Comparison of ENCODE assay signal across 1 cellular context in genomic region chr7:98360221-98361124, GRCh38.
TF ChIP-seq lines count a peak whose summit lies in the region.

No MANE protein-coding gene starts in this region.

TF ChIP-seq in HepG2, 621 proteins besides CTCF, POLR2A, EP300 and RAD21 (continues in another document):
- TF ChIP-seq ZNF549 (CRISPR knock-in tag; IDR thresholded peaks at IDR 0.05): no peak
- TF ChIP-seq TFE3 (CRISPR knock-in tag; IDR thresholded peaks at IDR 0.05): no peak
- TF ChIP-seq GABPB1 (CRISPR knock-in tag; IDR thresholded peaks at IDR 0.05): no peak
- TF ChIP-seq ELF1 (CRISPR knock-in tag; IDR thresholded peaks at IDR 0.05): no peak
- TF ChIP-seq NCOR1 (IDR thresholded peaks at IDR 0.05; ENCODE audit: borderline replicate concordance, low read length): no peak
- TF ChIP-seq ZSCAN29 (CRISPR knock-in tag; conservative IDR thresholded peaks at IDR 0.05): 0 out of 2 replicates have a peak, but pooled peaks have one; percentile 56
- no peak for TF ChIP-seq SRF (IDR thresholded peaks at IDR 0.05; ENCODE audit: low read depth, low read length)
- no peak for TF ChIP-seq ZNF800 (CRISPR knock-in tag; IDR thresholded peaks at IDR 0.05)
- TF ChIP-seq POLR2AphosphoS5 (IDR thresholded peaks at IDR 0.05; ENCODE audit: low read depth, low read length): no peak
- no peak for TF ChIP-seq ZNF580 (CRISPR knock-in tag; IDR thresholded peaks at IDR 0.05; ENCODE audit: borderline replicate concordance, low read depth)
- TF ChIP-seq ZNF572 (CRISPR knock-in tag; IDR thresholded peaks at IDR 0.05): no peak
- TF ChIP-seq FOXP4 (CRISPR knock-in tag; IDR thresholded peaks at IDR 0.05): 0 out of 2 replicates have a peak, but pooled peaks have one; percentile 10
- no peak for TF ChIP-seq ATF7-NPFF (CRISPR knock-in tag; IDR thresholded peaks at IDR 0.05; ENCODE audit: low read depth)
- no peak for TF ChIP-seq LRRFIP1 (CRISPR knock-in tag; conservative IDR thresholded peaks at IDR 0.05)
- TF ChIP-seq ZKSCAN5 (CRISPR knock-in tag; IDR thresholded peaks at IDR 0.05): no peak
- no peak for TF ChIP-seq MTA1 (CRISPR knock-in tag; IDR thresholded peaks at IDR 0.05; ENCODE audit: borderline replicate concordance)
- TF ChIP-seq ZNF790 (CRISPR knock-in tag; IDR thresholded peaks at IDR 0.05; ENCODE audit: borderline replicate concordance): no peak
- TF ChIP-seq ZBTB2 (CRISPR knock-in tag; IDR thresholded peaks at IDR 0.05; ENCODE audit: low read depth): no peak
- TF ChIP-seq ZNF329 (CRISPR knock-in tag; IDR thresholded peaks at IDR 0.05; ENCODE audit: low read depth): no peak
- TF ChIP-seq IRX3 (CRISPR knock-in tag; IDR thresholded peaks at IDR 0.05; ENCODE audit: borderline replicate concordance, low read depth): no peak
- no peak for TF ChIP-seq TBX2 (CRISPR knock-in tag; IDR thresholded peaks at IDR 0.05; ENCODE audit: borderline replicate concordance)
- TF ChIP-seq NFE2 (CRISPR knock-in tag; IDR thresholded peaks at IDR 0.05): peak; percentile 44; the same call in 1 of the 2 replicates
- no peak for TF ChIP-seq ZBTB4 (CRISPR knock-in tag; IDR thresholded peaks at IDR 0.05; ENCODE audit: borderline replicate concordance)
- TF ChIP-seq ZNF607 (CRISPR knock-in tag; IDR thresholded peaks at IDR 0.05; ENCODE audit: borderline replicate concordance): no peak
- peak; percentile 46; the same call in 1 of the 2 replicates for TF ChIP-seq MEIS1 (CRISPR knock-in tag; IDR thresholded peaks at IDR 0.05; ENCODE audit: borderline replicate concordance)
- TF ChIP-seq ZNF547 (CRISPR knock-in tag; IDR thresholded peaks at IDR 0.05): peak; percentile 39; the same call in 1 of the 2 replicates
- TF ChIP-seq ZFP62 (CRISPR knock-in tag; IDR thresholded peaks at IDR 0.05): no peak
- TF ChIP-seq BRF2 (CRISPR knock-in tag; IDR thresholded peaks at IDR 0.05): no peak
- TF ChIP-seq ZNF512 (CRISPR knock-in tag; IDR thresholded peaks at IDR 0.05): no peak
- TF ChIP-seq HNF1A (IDR thresholded peaks at IDR 0.05; ENCODE audit: low read depth): no peak
- no peak for TF ChIP-seq HNF1A (CRISPR knock-in tag; IDR thresholded peaks at IDR 0.05; ENCODE audit: borderline replicate concordance)
- TF ChIP-seq NR2F2 (IDR thresholded peaks at IDR 0.05; ENCODE audit: borderline replicate concordance, low read depth): no peak
- TF ChIP-seq HCFC1 (IDR thresholded peaks at IDR 0.05; ENCODE audit: low read depth, low read length): no peak
- no peak for TF ChIP-seq ZNF652 (CRISPR knock-in tag; IDR thresholded peaks at IDR 0.05; ENCODE audit: borderline replicate concordance, low read depth)
- TF ChIP-seq FLYWCH1 (CRISPR knock-in tag; IDR thresholded peaks at IDR 0.05): no peak
- TF ChIP-seq ZGPAT (CRISPR knock-in tag; IDR thresholded peaks at IDR 0.05): no peak
